Comparison of ENCODE assay signal across 8 cellular contexts in the genomic region with DNA sequence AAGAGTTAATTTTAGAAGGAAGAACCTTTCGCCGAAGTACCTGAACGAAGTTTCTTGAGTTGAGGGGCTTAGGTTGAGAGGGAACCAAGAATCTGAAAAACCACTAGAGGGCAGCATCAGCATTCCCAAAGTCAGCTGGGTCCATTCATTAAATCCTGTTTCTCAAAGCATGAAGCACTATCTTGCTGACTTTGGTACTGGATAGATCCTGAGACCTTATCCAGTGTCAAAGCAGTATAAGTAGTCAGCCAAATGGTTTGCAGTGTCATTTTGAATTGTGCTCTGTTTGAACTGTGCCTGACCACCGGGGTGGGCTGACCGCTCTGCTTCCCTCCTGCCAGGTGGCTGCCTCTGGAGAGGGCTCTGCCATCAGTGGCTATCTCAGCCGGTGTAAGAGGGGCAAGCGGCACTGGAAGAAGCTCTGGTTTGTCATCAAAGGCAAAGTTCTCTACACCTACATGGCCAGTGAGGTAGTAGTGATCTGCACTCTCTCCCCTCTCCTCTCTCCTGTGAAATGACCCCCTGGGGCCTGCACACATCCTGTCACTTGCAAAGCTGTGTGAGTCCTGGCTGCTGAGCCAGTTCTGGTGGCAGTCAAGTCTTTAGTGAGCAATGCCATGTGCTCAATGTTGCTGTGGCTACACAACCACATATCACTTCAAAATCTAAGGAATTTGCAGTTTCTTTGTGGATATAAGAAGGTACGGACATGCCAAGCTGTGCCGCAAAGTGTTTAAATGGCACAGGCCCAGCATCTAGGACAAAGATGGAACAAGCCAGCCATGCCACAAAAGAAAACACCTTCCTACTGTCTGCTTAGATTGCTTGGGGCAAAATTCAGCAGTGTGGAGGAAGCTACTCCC. TPM values are rescaled to one million over a fixed set of nuclear protein-coding genes. Genes with fewer than 3 reads are reported as not detected.
A peak's percentile ranks its signal among the peaks of the same experiment; 100 is the strongest.
DNase-seq lines count a peak whose midpoint lies in the region; ATAC-seq and TF ChIP-seq lines count a peak whose summit lies in the region.

No MANE protein-coding gene starts in this region.

- DNase-seq in activated naive CD8-positive, alpha-beta T cell treated with anti-CD3 and anti-CD28 coated beads, Interleukin-2, amount 50 U/mL, for 24 hours = peak; percentile 25
- DNase-seq in activated naive CD8-positive, alpha-beta T cell treated with anti-CD3 and anti-CD28 coated beads for 36 hours = no peak
- peak; percentile 58 for DNase-seq in M059J (ENCODE audit: low read depth)
- DNase-seq in SK-N-DZ (ENCODE audit: low spot score) = peak; percentile 76
- peak; percentile 46 for DNase-seq in fibroblast of gingiva (ENCODE audit: low read depth)
- no peak for DNase-seq in NK-92 treated with Interleukin-12 subunit alpha and Interleukin-12 subunit beta, amount 100 ng/mL, for 24 hours (lab: John Stamatoyannopoulos, UW)
- DNase-seq in activated T-helper 1 cell treated with anti-CD3 and anti-CD28 coated beads, Interleukin-12 subunit alpha, Interleukin-12 subunit beta, Interleukin-2, Interleukin-4 antibody, amounts not matched to agents 30 ng/mL and 10 ng/mL and 1 ng/mL, durations not matched to agents 14 hours and 24 hours and 36 hours (ENCODE audit: low spot score) = no peak

- no peaks in the 10 kb centered on the region for H3K36me3 ChIP-seq in neural cell (ENCODE audit: insufficient read depth, low read length)

- no peaks in the 10 kb centered on the region for H3K9me3 Mint-ChIP-seq in activated naive CD8-positive, alpha-beta T cell treated with anti-CD3 and anti-CD28 coated beads, Interleukin-2, amount 50 U/mL, for 24 hours
- no peaks in the 10 kb centered on the region for H3K9me3 Mint-ChIP-seq in activated naive CD8-positive, alpha-beta T cell treated with anti-CD3 and anti-CD28 coated beads for 36 hours
- H3K9me3 Mint-ChIP-seq in activated T-helper 1 cell treated with anti-CD3 and anti-CD28 coated beads, Interleukin-12 subunit alpha, Interleukin-12 subunit beta, Interleukin-2, Interleukin-4 antibody, amounts not matched to agents 30 ng/mL and 10 ng/mL and 1 ng/mL, durations not matched to agents 14 hours and 24 hours and 36 hours = no peaks in the 10 kb centered on the region

- H3K79me2 ChIP-seq in neural cell (replicated peaks; ENCODE audit: insufficient read depth, low read length) = no peaks in the 10 kb centered on the region

- H3K4me1 Mint-ChIP-seq in activated naive CD8-positive, alpha-beta T cell treated with anti-CD3 and anti-CD28 coated beads, Interleukin-2, amount 50 U/mL, for 24 hours = no peaks in the 10 kb centered on the region
- no peaks in the 10 kb centered on the region for H3K4me1 Mint-ChIP-seq in activated naive CD8-positive, alpha-beta T cell treated with anti-CD3 and anti-CD28 coated beads for 36 hours
- no peaks in the 10 kb centered on the region for H3K4me1 Mint-ChIP-seq in activated T-helper 1 cell treated with anti-CD3 and anti-CD28 coated beads, Interleukin-12 subunit alpha, Interleukin-12 subunit beta, Interleukin-2, Interleukin-4 antibody, amounts not matched to agents 30 ng/mL and 10 ng/mL and 1 ng/mL, durations not matched to agents 14 hours and 24 hours and 36 hours (ENCODE audit: low read depth)

- no peak overlapping the region for H3K27ac ChIP-seq in neural cell (ENCODE audit: low read length)

- intact Hi-C loops in activated T-helper 1 cell treated with anti-CD3 and anti-CD28 coated beads, Interleukin-12 subunit alpha, Interleukin-12 subunit beta, Interleukin-2, Interleukin-4 antibody, amounts not matched to agents 30 ng/mL and 10 ng/mL and 1 ng/mL, durations not matched to agents 14 hours and 24 hours and 36 hours (cut with micrococcal nuclease) = loop anchor here (5.0 kb wide), 1 partner anchor 126 kb away; no protein-coding TSS in a partner anchor

- H3K9me3 ChIP-seq in neural cell (ENCODE audit: low read length) = no peaks in the 10 kb centered on the region

- H4K20me1 ChIP-seq in neural cell (ENCODE audit: insufficient read depth) = no peaks in the 10 kb centered on the region

- H3K27me3 ChIP-seq in neural cell (ENCODE audit: insufficient read depth, low read depth, low read length) = no peaks in the 10 kb centered on the region

- no peak for ATAC-seq in activated naive CD8-positive, alpha-beta T cell treated with anti-CD3 and anti-CD28 coated beads, Interleukin-2, amount 50 U/mL, for 24 hours

- no peaks in the 10 kb centered on the region for H3K27me3 Mint-ChIP-seq in activated naive CD8-positive, alpha-beta T cell treated with anti-CD3 and anti-CD28 coated beads, Interleukin-2, amount 50 U/mL, for 24 hours
- H3K27me3 Mint-ChIP-seq in activated naive CD8-positive, alpha-beta T cell treated with anti-CD3 and anti-CD28 coated beads for 36 hours = no peaks in the 10 kb centered on the region
- H3K27me3 Mint-ChIP-seq in activated T-helper 1 cell treated with anti-CD3 and anti-CD28 coated beads, Interleukin-12 subunit alpha, Interleukin-12 subunit beta, Interleukin-2, Interleukin-4 antibody, amounts not matched to agents 30 ng/mL and 10 ng/mL and 1 ng/mL, durations not matched to agents 14 hours and 24 hours and 36 hours (ENCODE audit: insufficient read depth) = peaks cover 2% of the 10 kb centered on the region

- H3K4me3 ChIP-seq in neural cell (ENCODE audit: low read length) = no peak overlapping the region

- TF ChIP-seq RAD21 in neural cell (conservative IDR thresholded peaks at IDR 0.05) = peak; percentile 89

- TF ChIP-seq EP300 in neural cell (conservative IDR thresholded peaks at IDR 0.05; ENCODE audit: poor library complexity, severe bottlenecking) = no peak

- no peak overlapping the region for H3K4me3 Mint-ChIP-seq in activated naive CD8-positive, alpha-beta T cell treated with anti-CD3 and anti-CD28 coated beads, Interleukin-2, amount 50 U/mL, for 24 hours
- no peak overlapping the region for H3K4me3 Mint-ChIP-seq in activated naive CD8-positive, alpha-beta T cell treated with anti-CD3 and anti-CD28 coated beads for 36 hours
- H3K4me3 Mint-ChIP-seq in activated T-helper 1 cell treated with anti-CD3 and anti-CD28 coated beads, Interleukin-12 subunit alpha, Interleukin-12 subunit beta, Interleukin-2, Interleukin-4 antibody, amounts not matched to agents 30 ng/mL and 10 ng/mL and 1 ng/mL, durations not matched to agents 14 hours and 24 hours and 36 hours = no peak overlapping the region

- no peaks in the 10 kb centered on the region for H3K36me3 Mint-ChIP-seq in activated naive CD8-positive, alpha-beta T cell treated with anti-CD3 and anti-CD28 coated beads, Interleukin-2, amount 50 U/mL, for 24 hours (ENCODE audit: low read depth)
- no peaks in the 10 kb centered on the region for H3K36me3 Mint-ChIP-seq in activated naive CD8-positive, alpha-beta T cell treated with anti-CD3 and anti-CD28 coated beads for 36 hours
- H3K36me3 Mint-ChIP-seq in activated T-helper 1 cell treated with anti-CD3 and anti-CD28 coated beads, Interleukin-12 subunit alpha, Interleukin-12 subunit beta, Interleukin-2, Interleukin-4 antibody, amounts not matched to agents 30 ng/mL and 10 ng/mL and 1 ng/mL, durations not matched to agents 14 hours and 24 hours and 36 hours (ENCODE audit: low read depth) = no peaks in the 10 kb centered on the region

- no peak overlapping the region for H2AFZ ChIP-seq in neural cell (ENCODE audit: low read depth, low read length)

- no peak overlapping the region for H3K9ac ChIP-seq in neural cell (ENCODE audit: low read length)

- H3K9me2 ChIP-seq in neural cell (ENCODE audit: insufficient read depth, low read length) = no peaks in the 10 kb centered on the region

- no peak overlapping the region for H3K27ac Mint-ChIP-seq in activated naive CD8-positive, alpha-beta T cell treated with anti-CD3 and anti-CD28 coated beads, Interleukin-2, amount 50 U/mL, for 24 hours
- H3K27ac Mint-ChIP-seq in activated naive CD8-positive, alpha-beta T cell treated with anti-CD3 and anti-CD28 coated beads for 36 hours = no peak overlapping the region
- H3K27ac Mint-ChIP-seq in activated T-helper 1 cell treated with anti-CD3 and anti-CD28 coated beads, Interleukin-12 subunit alpha, Interleukin-12 subunit beta, Interleukin-2, Interleukin-4 antibody, amounts not matched to agents 30 ng/mL and 10 ng/mL and 1 ng/mL, durations not matched to agents 14 hours and 24 hours and 36 hours = no peak overlapping the region

- TF ChIP-seq CTCF in neural cell (IDR thresholded peaks at IDR 0.05; ENCODE audit: poor library complexity, severe bottlenecking) = peak; percentile 88

- no peaks in the 10 kb centered on the region for H3F3A ChIP-seq in neural cell (ENCODE audit: insufficient read depth, low read length, poor library complexity, severe bottlenecking)

- H3K4me2 ChIP-seq in neural cell (ENCODE audit: low read length) = no peak overlapping the region

TF ChIP-seq in neural cell, 6 proteins besides CTCF, POLR2A, EP300 and RAD21 (continues in another document):
- TF ChIP-seq TAF1 (IDR thresholded peaks at IDR 0.05; ENCODE audit: low read depth) = no peak

RNA-seq across cellular contexts. Expression of a gene that starts 21.4 kb away (rescaled TPM):
- total RNA-seq in activated naive CD8-positive, alpha-beta T cell treated with anti-CD3 and anti-CD28 coated beads for 36 hours = 10 to 100 TPM; 39.1 to 43.1 TPM
- total RNA-seq in M059J (2014; rRNA removed; shearing (Covaris generic)) = 9.1 and 20.3 TPM in 2 replicates
- polyA plus RNA-seq in SK-N-DZ (2014; cell fraction: cytosol; rRNA removed) = 21.5 and 29.0 TPM in 2 replicates
- polyA plus RNA-seq in SK-N-DZ (2014; cell fraction: nucleus; rRNA removed) = 58.4 and 98.9 TPM in 2 replicates
- 37.5 and 40.4 TPM in 2 replicates for polyA plus RNA-seq in neural cell
- 74.0 and 99.9 TPM in 2 replicates for polyA minus RNA-seq in neural cell
- total RNA-seq in activated T-helper 1 cell treated with anti-CD3 and anti-CD28 coated beads, Interleukin-12 subunit alpha, Interleukin-12 subunit beta, Interleukin-2, Interleukin-4 antibody, amounts not matched to agents 30 ng/mL and 10 ng/mL and 1 ng/mL, durations not matched to agents 14 hours and 24 hours and 36 hours = 50.7 and 52.7 TPM in 2 replicates

Comparison
In these comparisons a context has a peak if more than half of its experiments do, and no peak if none do; other contexts are left out.
1. DNase-seq: peak in activated naive CD8-positive, alpha-beta T cell treated with anti-CD3 and anti-CD28 coated beads, Interleukin-2, amount 50 U/mL, for 24 hours (single experiment), M059J (single experiment), SK-N-DZ (single experiment) and fibroblast of gingiva (single experiment); none in activated naive CD8-positive, alpha-beta T cell treated with anti-CD3 and anti-CD28 coated beads for 36 hours (single experiment), NK-92 treated with Interleukin-12 subunit alpha and Interleukin-12 subunit beta, amount 100 ng/mL, for 24 hours (single experiment) and activated T-helper 1 cell treated with anti-CD3 and anti-CD28 coated beads, Interleukin-12 subunit alpha, Interleukin-12 subunit beta, Interleukin-2, Interleukin-4 antibody, amounts not matched to agents 30 ng/mL and 10 ng/mL and 1 ng/mL, durations not matched to agents 14 hours and 24 hours and 36 hours (single experiment).